29 cellular contexts compared by ENCODE assay signal in the genomic region with DNA sequence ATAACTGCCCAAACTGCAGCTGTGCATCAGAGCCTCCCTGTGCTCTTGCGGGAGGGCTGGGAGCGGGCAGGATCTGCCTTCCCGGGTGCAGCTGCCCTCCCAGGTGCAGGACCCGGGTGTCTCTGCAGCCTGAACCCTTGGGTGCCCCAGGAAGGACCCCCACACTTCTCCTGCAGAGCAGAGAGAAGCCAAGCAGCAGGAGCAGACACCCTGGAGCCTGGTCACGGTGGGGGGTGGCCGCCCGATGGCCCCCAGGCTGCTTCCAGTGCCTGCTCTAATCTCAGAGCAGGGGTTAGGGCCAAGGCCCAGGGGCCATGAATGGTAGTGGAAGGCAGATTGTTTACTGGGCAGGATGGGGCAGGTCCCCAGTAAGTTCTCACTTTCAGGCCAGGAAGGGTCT.
"Had no signal": no experiment of that assay in that cellular context is flagged by ENCODE, and none has a peak within 500 bp of the region (broad histone marks: within the 10 kb centered on the region; RNA-seq: fewer than 3 reads in every experiment).

No MANE protein-coding gene starts in this region.

- H3K9me3 Mint-ChIP-seq: immature natural killer cell; naive thymus-derived CD8-positive, alpha-beta T cell; nephron; neural crest cell; stimulated activated naive CD8-positive, alpha-beta T cell treated with anti-CD3 and anti-CD28 coated beads, Interleukin-15, Interleukin-2, amounts not matched to agents 100 ng/mL and 50 ng/mL, for 24 hours had no signal

- H3K27me3 ChIP-seq: left lung, neutrophil, ovary, right atrium auricular region, suprapubic skin, tibial artery, uterus had no signal

- H3K4me3 Mint-ChIP-seq: immature natural killer cell; naive thymus-derived CD8-positive, alpha-beta T cell; nephron; neural crest cell; stimulated activated naive CD8-positive, alpha-beta T cell treated with anti-CD3 and anti-CD28 coated beads, Interleukin-15, Interleukin-2, amounts not matched to agents 100 ng/mL and 50 ng/mL, for 24 hours; type B pancreatic cell had no signal

- H3K4me3 ChIP-seq: left lung, lower lobe of right lung, ovary, right atrium auricular region, skin epidermis, suprapubic skin, thoracic aorta, tibial artery, uterus had no signal

- H3K4me1 Mint-ChIP-seq: immature natural killer cell; naive thymus-derived CD8-positive, alpha-beta T cell; neural crest cell had no signal

- H3K36me3 ChIP-seq: left lung, lower lobe of right lung, neutrophil, ovary, right atrium auricular region, suprapubic skin, thoracic aorta, tibial artery, uterus had no signal

- DNase-seq: hypothalamus; immature natural killer cell; kidney; left colon; left lung; lower lobe of right lung; mammary epithelial cell; mesenchymal stem cell; naive thymus-derived CD8-positive, alpha-beta T cell; occipital lobe; ovary; stimulated activated CD4-positive, alpha-beta T cell treated with anti-CD3 and anti-CD28 coated beads, Interleukin-12 subunit alpha, Interleukin-12 subunit beta, amount 100 ng/mL, for 4 hours; stimulated activated CD4-positive, alpha-beta T cell treated with anti-CD3 and anti-CD28 coated beads, Interleukin-15, amount 100 ng/mL, for 24 hours; stimulated activated CD4-positive, alpha-beta T cell treated with anti-CD3 and anti-CD28 coated beads, Interleukin-2, amount 100 ng/mL, for 24 hours; stimulated activated CD4-positive, alpha-beta T cell treated with anti-CD3 and anti-CD28 coated beads, Interleukin-4, amount 100 ng/mL, for 1 hour; stimulated activated naive CD4-positive, alpha-beta T cell; tibial artery; uterus had no signal

- H3K9me3 ChIP-seq: left lung, lower lobe of right lung, neutrophil, ovary, right atrium auricular region, suprapubic skin, thoracic aorta, tibial artery, uterus had no signal

- H3K4me1 ChIP-seq: left lung, lower lobe of right lung, right atrium auricular region, suprapubic skin, tibial artery, uterus had no signal

- H3K27me3 Mint-ChIP-seq: naive thymus-derived CD8-positive, alpha-beta T cell; progenitor cell of endocrine pancreas; stimulated activated naive CD8-positive, alpha-beta T cell treated with anti-CD3 and anti-CD28 coated beads, Interleukin-15, Interleukin-2, amounts not matched to agents 100 ng/mL and 50 ng/mL, for 24 hours; type B pancreatic cell had no signal

- H3K36me3 Mint-ChIP-seq: immature natural killer cell; naive thymus-derived CD8-positive, alpha-beta T cell; type B pancreatic cell had no signal

- H3K27ac ChIP-seq: left lung, lower lobe of right lung, neutrophil, ovary, right atrium auricular region, skin epidermis, suprapubic skin, thoracic aorta, tibial artery, uterus had no signal

- H3K27ac Mint-ChIP-seq: immature natural killer cell; naive thymus-derived CD8-positive, alpha-beta T cell; nephron; progenitor cell of endocrine pancreas; stimulated activated naive CD8-positive, alpha-beta T cell treated with anti-CD3 and anti-CD28 coated beads, Interleukin-15, Interleukin-2, amounts not matched to agents 100 ng/mL and 50 ng/mL, for 24 hours; type B pancreatic cell had no signal

- ATAC-seq: left colon; left lung; naive thymus-derived CD8-positive, alpha-beta T cell; sciatic nerve had no signal
